ENCODE assay signal across 19 cellular contexts in genomic region chr7:82264752-82265305, GRCh38.
DNase-seq lines count a peak whose midpoint lies in the region; ATAC-seq, FAIRE-seq and TF ChIP-seq lines count a peak whose summit lies in the region.
"Had no signal": no experiment of that assay in that cellular context is flagged by ENCODE, and none has a peak within 500 bp of the region (broad histone marks: within the 10 kb centered on the region; RNA-seq: fewer than 3 reads in every experiment).

No MANE protein-coding gene starts in this region.

- H2AFZ ChIP-seq in GM12878 (ENCODE audit: control insufficient read depth, low read depth, low read length): no peak overlapping the region

- FAIRE-seq in GM12878 (lab: Jason Lieb, UNC): no peak
- FAIRE-seq: GM12891 had no signal

- RAD21 ChIA-PET in GM12878 (lab: Charles Lee; ENCODE audit: unreplicated experiment): interaction anchor here (0.8 to 1.1 kb wide), 4 partner anchors 12 to 214 kb away, joined by 3 to 4 read pairs (median 3); no protein-coding TSS in a partner anchor

- ATAC-seq in GM12878 (peak; percentile 14), GM18861 (IDR thresholded peaks at IDR 0.05; ENCODE audit: unreplicated experiment) (no peak)
- ATAC-seq: activated CD4-positive, CD25-positive, alpha-beta regulatory T cell treated with anti-CD3 and anti-CD28 coated beads, Interleukin-2, amount 50 U/mL, for 24 hours; activated naive CD8-positive, alpha-beta T cell treated with anti-CD3 and anti-CD28 coated beads, Interleukin-2, amount 50 U/mL, for 24 hours; HCT116; lower lobe of right lung had no signal

- H3K27ac ChIP-seq in GM12878 (ENCODE audit: control insufficient read depth, insufficient read depth): no peak overlapping the region
- H3K27ac ChIP-seq: C4-2B, coronary artery, lower lobe of right lung, RWPE1 had no signal

- no peak overlapping the region for H3K4me2 ChIP-seq in GM12878 (ENCODE audit: control insufficient read depth, insufficient read depth)

- POLR2A ChIA-PET in GM12878 (lab: Charles Lee): no interaction called here

- no peak overlapping the region for H3K9ac ChIP-seq in GM12878 (ENCODE audit: control insufficient read depth, insufficient read depth, low read length)

- in situ Hi-C loops in GM12878 (cut with MboI): no loop called here

- H3K27me3 ChIP-seq in GM12878 (replicated peaks in 1 of 2; ENCODE audit: control insufficient read depth in 2 of 2, insufficient read depth in 2 of 2, low read length in 1 of 2): no peaks in the 10 kb centered on the region

- intact Hi-C loops in GM12878 (cut with micrococcal nuclease; ENCODE audit: unreplicated experiment): no loop called here

- no TSS peak for BruUV-seq in GM12878 (replicated peaks; lab: Mats Ljungman, UMichigan)

- TF ChIP-seq POLR2A in GM12878 (IDR thresholded peaks at IDR 0.05; ENCODE audit: low read depth, low read length): no peak

- SMC1A ChIA-PET in GM12878 (lab: Charles Lee; ENCODE audit: uncharacterized antibody, unreplicated experiment): interaction anchor here (0.9 to 2.0 kb wide), 6 partner anchors 9 to 80 kb away, joined by 3 to 6 read pairs (median 4); no protein-coding TSS in a partner anchor

- H3K4me3 ChIP-seq in GM12878: no peak overlapping the region
- H3K4me3 ChIP-seq: coronary artery, lower lobe of right lung had no signal

- H3K36me3 ChIP-seq in GM12878 (ENCODE audit: control insufficient read depth in 2 of 2, insufficient read depth in 2 of 2, low read length in 1 of 2): no peaks in the 10 kb centered on the region
- H3K36me3 ChIP-seq: lower lobe of right lung had no signal

- DNase-seq in COR-L47 (lab: John Stamatoyannopoulos, UW) (peak; percentile 42), NCI-H146 (lab: John Stamatoyannopoulos, UW) (peak; percentile 45), NCI-H524 treated with DMSO at 0.1 percent for 48 hours (lab: John Stamatoyannopoulos, UW) (peak; percentile 85), GM12878 (ENCODE audit: low read depth, low spot score) (no peak), NCI-H128 (lab: John Stamatoyannopoulos, UW; ENCODE audit: unreplicated experiment) (no peak), SIG-M5 treated with dmso at 0.1 percent for 504 hours (lab: John Stamatoyannopoulos, UW; ENCODE audit: unreplicated experiment) (no peak)
- DNase-seq in central memory CD4-positive, alpha-beta T cell: no peak
- DNase-seq: activated CD4-positive, alpha-beta memory T cell treated with anti-CD3 and anti-CD28 coated beads, Interleukin-2, amount 10 ng/mL, durations not matched to agents 7 days and 5 days; activated effector memory CD4-positive, alpha-beta T cell treated with anti-CD3 and anti-CD28 coated beads, Interleukin-2, amount 50 U/mL, for 16 hours; activated naive CD8-positive, alpha-beta T cell treated with anti-CD3 and anti-CD28 coated beads, Interleukin-2, amount 50 U/mL, for 24 hours; KG1; lower lobe of right lung had no signal

- no peaks in the 10 kb centered on the region for H3K9me3 ChIP-seq in GM12878 (replicated peaks; ENCODE audit: control insufficient read depth, insufficient read depth, low read length)
- H3K9me3 ChIP-seq: lower lobe of right lung had no signal

- no peak for TF ChIP-seq EP300 in GM12878 (IDR thresholded peaks at IDR 0.05; ENCODE audit: borderline replicate concordance in 1 of 2, control insufficient read depth in 1 of 2, low read depth in 2 of 2, low read length in 2 of 2)

- TF ChIP-seq CTCF in GM12878 (IDR thresholded peaks at IDR 0.05 in 2 of 3, conservative IDR thresholded peaks at IDR 0.05 in 1 of 3; ENCODE audit: control insufficient read depth in 2 of 3, extremely low read depth in 1 of 3, insufficient read depth in 1 of 3, low read depth in 3 of 3, low read length in 3 of 3): no peak

- no peaks in the 10 kb centered on the region for H3K79me2 ChIP-seq in GM12878 (ENCODE audit: control insufficient read depth, insufficient read depth, low read length)

- no peak for TF ChIP-seq RAD21 in GM12878 (IDR thresholded peaks at IDR 0.05; ENCODE audit: insufficient read depth, low read depth, low read length)

- no peaks in the 10 kb centered on the region for H3K4me1 ChIP-seq in GM12878 (ENCODE audit: control insufficient read depth, insufficient read depth, low read length)
- H3K4me1 ChIP-seq: lower lobe of right lung had no signal

- no peaks in the 10 kb centered on the region for H4K20me1 ChIP-seq in GM12878 (ENCODE audit: control insufficient read depth, insufficient read depth)

- CTCF ChIA-PET in GM12878 (lab: Yijun Ruan, JAX): interaction anchor here (1.0 to 1.2 kb wide), 2 partner anchors 93 to 341 kb away, joined by 3 read pairs; no protein-coding TSS in a partner anchor

- 21% methylated on average over 4 of the region's 4 CpGs for WGBS in GM12878 (ENCODE audit: insufficient coverage, insufficient replicate concordance, low lambda C conversion rate, missing lambda C conversion rate)

TF ChIP-seq in GM12878, 131 proteins besides CTCF, POLR2A, EP300 and RAD21 (continues in another document):
- TF ChIP-seq TARDBP (IDR thresholded peaks at IDR 0.05; ENCODE audit: borderline replicate concordance): no peak
- TF ChIP-seq ZNF592 (IDR thresholded peaks at IDR 0.05): no peak
- TF ChIP-seq BMI1 (IDR thresholded peaks at IDR 0.05; ENCODE audit: borderline replicate concordance): no peak
- TF ChIP-seq ZNF622 (IDR thresholded peaks at IDR 0.05): no peak
- TF ChIP-seq ATF3 (IDR thresholded peaks at IDR 0.05; ENCODE audit: borderline replicate concordance, extremely low read depth, low read depth, low read length): no peak
- no peak for TF ChIP-seq ZBTB4 (CRISPR knock-in tag; IDR thresholded peaks at IDR 0.05)

Comparison
In these comparisons a context has a peak if more than half of its experiments do, and no peak if none do; other contexts are left out.
1. DNase-seq: peak in COR-L47 (single experiment), NCI-H146 (single experiment) and NCI-H524 treated with DMSO at 0.1 percent for 48 hours (single experiment); none in GM12878 (single experiment), NCI-H128 (single experiment), central memory CD4-positive, alpha-beta T cell (single experiment) and SIG-M5 treated with dmso at 0.1 percent for 504 hours (single experiment).